In genomic region chr1:80973101-80973500, GRCh38 we compare ENCODE assay signal across 8 cellular contexts.
"Had no signal": no experiment of that assay in that cellular context is flagged by ENCODE, and none has a peak within 500 bp of the region (broad histone marks: within the 10 kb centered on the region; RNA-seq: fewer than 3 reads in every experiment).

No MANE protein-coding gene starts in this region.

- H3K27ac ChIP-seq: GM23248 had no signal

- ATAC-seq: GM23338, HCT116 had no signal

- H3K9ac ChIP-seq: GM23248 had no signal

- H3K4me3 ChIP-seq: GM23248, GM23338 had no signal

- H3K4me2 ChIP-seq: GM23338 had no signal

- DNase-seq: GM23248, GOT3, H7, H9, HCEC 1CT, HFFc6 had no signal

- H2AFZ ChIP-seq: GM23248 had no signal
